ENCODE assay signal across 19 cellular contexts in genomic region chr2:235977445-235977844, GRCh38.
A peak's percentile ranks its signal among the peaks of the same experiment; 100 is the strongest.
DNase-seq lines count a peak whose midpoint lies in the region; ATAC-seq and TF ChIP-seq lines count a peak whose summit lies in the region.
"Had no signal": no experiment of that assay in that cellular context is flagged by ENCODE, and none has a peak within 500 bp of the region (broad histone marks: within the 10 kb centered on the region; RNA-seq: fewer than 3 reads in every experiment).

No MANE protein-coding gene starts in this region.

- no peaks in the 10 kb centered on the region for H4K20me1 ChIP-seq in BLaER1

- H3K36me3 ChIP-seq in BLaER1 (peaks cover 75% of the 10 kb centered on the region), gastrocnemius medialis (no peaks in the 10 kb centered on the region)

- peaks cover 47% of the 10 kb centered on the region for H3K4me1 ChIP-seq in BLaER1
- H3K4me1 ChIP-seq in gastrocnemius medialis = no peaks in the 10 kb centered on the region

- no peak for ATAC-seq in GM19035 (IDR thresholded peaks at IDR 0.05; ENCODE audit: unreplicated experiment)
- ATAC-seq in GM18511 (IDR thresholded peaks at IDR 0.05; ENCODE audit: unreplicated experiment) = no peak
- no peak for ATAC-seq in HG02970 (IDR thresholded peaks at IDR 0.05; ENCODE audit: low FRiP score, unreplicated experiment)
- no peak for ATAC-seq in gastrocnemius medialis
- ATAC-seq: HCT116 had no signal

- no peak for TF ChIP-seq POLR2A in gastrocnemius medialis (IDR thresholded peaks at IDR 0.05)

- H3K27me3 ChIP-seq in BLaER1 (no peaks in the 10 kb centered on the region), gastrocnemius medialis (no peaks in the 10 kb centered on the region)

- H3K9me3 ChIP-seq in BLaER1 (peaks cover 8% of the 10 kb centered on the region; the same call in 1 of the 2 replicates), gastrocnemius medialis (no peaks in the 10 kb centered on the region)

- H3K4me2 ChIP-seq in BLaER1 = peak overlapping the region; percentile 78

- peak overlapping the region; percentile 33; the same call in 1 of the 2 replicates for H3K4me3 ChIP-seq in BLaER1
- no peak overlapping the region for H3K4me3 ChIP-seq in gastrocnemius medialis
- H3K4me3 ChIP-seq: GM23248 had no signal

- in situ Hi-C loops in SK-MEL-5 (cut with HindIII; ENCODE audit: low pct_unique_long_range_greater_than_20kb, low sequenced_read_pairs) = no loop called here
- in situ Hi-C loops in gastrocnemius medialis (cut with MboI; ENCODE audit: low sequenced_read_pairs in 4 of 4) = no loop called here

- H3K27ac ChIP-seq in BLaER1 (peak overlapping the region; percentile 88), gastrocnemius medialis (no peak overlapping the region)
- H3K27ac ChIP-seq: GM23248 had no signal

- DNase-seq in EH (ENCODE audit: low read depth) (peak; percentile 41), SK-MEL-5 (ENCODE audit: low read depth, low spot score) (peak; percentile 55), foreskin melanocyte (peak; percentile 83), gastrocnemius medialis (no peak)
- DNase-seq: 8988T; AML-193; C1 segment of cervical spinal cord; CD4-positive, alpha-beta memory T cell; COR-L47; DMS153; DMS79 treated with DMSO at 0.1 percent for 48 hours; GDM1; GM23248; IMR-90 had no signal

- TF ChIP-seq CTCF in gastrocnemius medialis (IDR thresholded peaks at IDR 0.05 in 4 of 5, conservative IDR thresholded peaks at IDR 0.05 in 1 of 5) = no peak

- intact Hi-C loops in gastrocnemius medialis (cut with DNase I; ENCODE audit: low total_unique reads) = no loop called here

- peak overlapping the region; percentile 66 for H3K9ac ChIP-seq in BLaER1
- H3K9ac ChIP-seq: GM23248 had no signal

Comparison
In these comparisons a context has a peak if more than half of its experiments do, and no peak if none do; other contexts are left out.
1. DNase-seq: peak in EH (single experiment), SK-MEL-5 (single experiment) and foreskin melanocyte (single experiment); none in gastrocnemius medialis (0 of 2).